13 cellular contexts compared by ENCODE assay signal in genomic region chr7:75968561-75969001, GRCh38. TPM values are rescaled to one million over a fixed set of nuclear protein-coding genes. Genes with fewer than 3 reads are reported as not detected.
A peak's percentile ranks its signal among the peaks of the same experiment; 100 is the strongest.
DNase-seq lines count a peak whose midpoint lies in the region; ATAC-seq lines count a peak whose summit lies in the region.
"Had no signal": no experiment of that assay in that cellular context is flagged by ENCODE, and none has a peak within 500 bp of the region (broad histone marks: within the 10 kb centered on the region; RNA-seq: fewer than 3 reads in every experiment).

No MANE protein-coding gene starts in this region.

- no peak overlapping the region for H3K14ac ChIP-seq in mesenchymal stem cell (ENCODE audit: low read length in 2 of 2)

- no peak overlapping the region for H2BK120ac ChIP-seq in mesenchymal stem cell (ENCODE audit: low read depth, low read length)

- no peaks in the 10 kb centered on the region for H3K27me3 ChIP-seq in esophagus (ENCODE audit: control insufficient read depth in 1 of 2, insufficient read depth in 2 of 2, low read length in 2 of 2)
- H3K27me3 ChIP-seq in mesenchymal stem cell (ENCODE audit: control insufficient read depth in 1 of 2, insufficient read depth in 1 of 2, low read length in 2 of 2), result no peaks in the 10 kb centered on the region
- H3K27me3 ChIP-seq in effector memory CD4-positive, alpha-beta T cell (replicated peaks; ENCODE audit: control insufficient read depth, insufficient read depth, low read length, poor library complexity, severe bottlenecking), result no peaks in the 10 kb centered on the region

- H3K9me3 ChIP-seq in esophagus (ENCODE audit: control insufficient read depth in 2 of 2, insufficient read depth in 1 of 2, low read depth in 1 of 2, low read length in 1 of 2), result no peaks in the 10 kb centered on the region
- H3K9me3 ChIP-seq in mesenchymal stem cell (ENCODE audit: control insufficient read depth, low read length), result no peaks in the 10 kb centered on the region
- H3K9me3 ChIP-seq in effector memory CD4-positive, alpha-beta T cell (ENCODE audit: control insufficient read depth, low read length), result no peaks in the 10 kb centered on the region

- no peak overlapping the region for H3K23ac ChIP-seq in mesenchymal stem cell (ENCODE audit: low read length in 2 of 2)

- H3K9ac ChIP-seq in mesenchymal stem cell (ENCODE audit: low read length), result no peak overlapping the region

- no peak overlapping the region for H2BK15ac ChIP-seq in mesenchymal stem cell (ENCODE audit: low read depth, poor library complexity, severe bottlenecking)

- H2BK12ac ChIP-seq in mesenchymal stem cell (ENCODE audit: low read length in 2 of 2), result peak overlapping the region in 1 of 2 experiments; percentile 38

- peak overlapping the region; percentile 14 for H4K91ac ChIP-seq in mesenchymal stem cell (ENCODE audit: low read length)

- H3K4me2 ChIP-seq in mesenchymal stem cell (ENCODE audit: low read length, poor library complexity, severe bottlenecking), result no peak overlapping the region

- H3K79me1 ChIP-seq in mesenchymal stem cell (replicated peaks; ENCODE audit: low read length, poor library complexity, severe bottlenecking), result peaks cover 25% of the 10 kb centered on the region

- ATAC-seq in activated CD4-positive, CD25-positive, alpha-beta regulatory T cell treated with anti-CD3 and anti-CD28 coated beads, Interleukin-2, amount 50 U/mL, for 24 hours, result no peak
- ATAC-seq: activated CD8-positive, alpha-beta T cell treated with anti-CD3 and anti-CD28 coated beads, Interleukin-2, amount 10 ng/mL, durations not matched to agents 7 days and 5 days; activated T-helper 17 cell treated with anti-CD3 and anti-CD28 coated beads, Interleukin-2, amount 50 U/mL, for 72 hours had no signal

- DNase-seq in C1 segment of cervical spinal cord (lab: John Stamatoyannopoulos, UW) (peak in 10 of 14 donors; percentile 30 to 85 (median 67)), mesenchymal stem cell (no peak), NCI-H510A treated with DMSO at 0.1 percent for 48 hours (lab: John Stamatoyannopoulos, UW) (no peak), SHP77 treated with DMSO at 0.1 percent for 48 hours (lab: John Stamatoyannopoulos, UW) (no peak)
- no peak for DNase-seq in effector memory CD4-positive, alpha-beta T cell
- DNase-seq: activated CD8-positive, alpha-beta T cell treated with anti-CD3 and anti-CD28 coated beads, Interleukin-2, amount 10 ng/mL, durations not matched to agents 7 days and 5 days; GDM1; NCI-H146; NCI-H446 had no signal

- H3K4me1 ChIP-seq in esophagus (ENCODE audit: control insufficient read depth in 2 of 2, insufficient read depth in 2 of 2, low read length in 1 of 2), result peaks cover 9 to 17% of the 10 kb centered on the region in 2 donors
- peaks cover 17% of the 10 kb centered on the region for H3K4me1 ChIP-seq in mesenchymal stem cell (ENCODE audit: control insufficient read depth, insufficient read depth, low read depth, low read length)
- H3K4me1 ChIP-seq in effector memory CD4-positive, alpha-beta T cell (ENCODE audit: control insufficient read depth, insufficient read depth, low read length, poor library complexity, severe bottlenecking), result no peaks in the 10 kb centered on the region

- no peak overlapping the region for H2BK5ac ChIP-seq in mesenchymal stem cell (ENCODE audit: low read depth, low read length, poor library complexity, severe bottlenecking)

- no peak overlapping the region for H2AFZ ChIP-seq in mesenchymal stem cell (ENCODE audit: low read depth, low read length)

- no peak overlapping the region for H4K8ac ChIP-seq in mesenchymal stem cell (ENCODE audit: low read length)

- no peak overlapping the region for H3K18ac ChIP-seq in mesenchymal stem cell (ENCODE audit: low read depth in 1 of 2, low read length in 2 of 2)

- H3K36me3 ChIP-seq in esophagus (ENCODE audit: control insufficient read depth in 2 of 2, insufficient read depth in 2 of 2, low read length in 1 of 2), result peaks cover 0 to 24% of the 10 kb centered on the region in 2 donors
- H3K36me3 ChIP-seq in mesenchymal stem cell (ENCODE audit: control insufficient read depth in 1 of 2, insufficient read depth in 2 of 2, low read depth in 1 of 2, low read length in 2 of 2), result peaks cover 37 to 63% of the 10 kb centered on the region in 2 experiments
- peaks cover 6% of the 10 kb centered on the region for H3K36me3 ChIP-seq in effector memory CD4-positive, alpha-beta T cell (ENCODE audit: control insufficient read depth, insufficient read depth, low read length)

- H3K4ac ChIP-seq in mesenchymal stem cell (ENCODE audit: low read depth in 1 of 2, low read length in 2 of 2), result no peak overlapping the region

- no peak overlapping the region for H2AK5ac ChIP-seq in mesenchymal stem cell (ENCODE audit: low read length, severe bottlenecking)

- 80 to 87% methylated on average over 12 of the region's 12 CpGs for WGBS in esophagus, 2 donors
- 93% methylated on average over 12 of the region's 12 CpGs for WGBS in mesenchymal stem cell

- peak overlapping the region; percentile 62 to 70 for H3K27ac ChIP-seq in esophagus (ENCODE audit: low read depth in 2 of 2, low read length in 1 of 2)
- no peak overlapping the region for H3K27ac ChIP-seq in mesenchymal stem cell (ENCODE audit: low read length, poor library complexity, severe bottlenecking)
- H3K27ac ChIP-seq in skin epidermis, result peak overlapping the region in 12 of 21 experiments; percentile 29 to 84 (median 63)
- no peak overlapping the region for H3K27ac ChIP-seq in effector memory CD4-positive, alpha-beta T cell (ENCODE audit: insufficient read depth, low read length, poor library complexity, severe bottlenecking)

- H3K4me3 ChIP-seq in esophagus (ENCODE audit: low read depth in 1 of 2, low read length in 2 of 2), result no peak overlapping the region
- no peak overlapping the region for H3K4me3 ChIP-seq in mesenchymal stem cell (ENCODE audit: insufficient read depth in 1 of 2, low read depth in 1 of 2, low read length in 2 of 2)
- no peak overlapping the region for H3K4me3 ChIP-seq in skin epidermis
- H3K4me3 ChIP-seq in effector memory CD4-positive, alpha-beta T cell (ENCODE audit: insufficient read depth, low read depth, low read length, poor library complexity, severe bottlenecking), result no peak overlapping the region

RNA-seq across cellular contexts. Expression of gene TMEM120A, which starts 25.8 kb away (rescaled TPM):
- polyA plus RNA-seq in esophagus, result 10 to 100 TPM; 43.8 to 51.0 TPM
- polyA plus RNA-seq in mesenchymal stem cell (2013, experiment 1 of 2), result 54.5 TPM
- 54.2 TPM for polyA plus RNA-seq in mesenchymal stem cell (2013, experiment 2 of 2)

RNA-seq across cellular contexts. Expression of gene POR, which starts 53.6 kb away (rescaled TPM):
- polyA plus RNA-seq in esophagus, result 100 to 1,000 TPM in 1 of 2 donors, 10 to 100 TPM in 1; 94.5 to 102 TPM
- 76.9 TPM for polyA plus RNA-seq in mesenchymal stem cell (2013, experiment 1 of 2)
- polyA plus RNA-seq in mesenchymal stem cell (2013, experiment 2 of 2), result 80.1 TPM

Comparison
In these comparisons a context has a peak if more than half of its experiments do, and no peak if none do; other contexts are left out.
1. DNase-seq: peak in C1 segment of cervical spinal cord (10 of 14); none in mesenchymal stem cell (single experiment), effector memory CD4-positive, alpha-beta T cell (0 of 3), NCI-H510A treated with DMSO at 0.1 percent for 48 hours (single experiment) and SHP77 treated with DMSO at 0.1 percent for 48 hours (single experiment).
2. H3K27ac ChIP-seq: peak in esophagus (2 of 2) and skin epidermis (12 of 21); none in mesenchymal stem cell (single experiment) and effector memory CD4-positive, alpha-beta T cell (single experiment).